In genomic region chr22:38751422-38752346, GRCh38 we compare ENCODE assay signal across 8 cellular contexts. TPM values are rescaled to one million over a fixed set of nuclear protein-coding genes. Genes with fewer than 3 reads are reported as not detected.
DNase-seq lines count a peak whose midpoint lies in the region; ATAC-seq and TF ChIP-seq lines count a peak whose summit lies in the region.

No MANE protein-coding gene starts in this region.

- peaks cover 81% of the 10 kb centered on the region for H3K36me3 Mint-ChIP-seq in activated CD4-positive, alpha-beta memory T cell treated with anti-CD3 and anti-CD28 coated beads, Interleukin-2, amount 10 ng/mL, durations not matched to agents 7 days and 5 days (ENCODE audit: low read depth)

- H3K4me3 ChIP-seq in gastroesophageal sphincter = no peak overlapping the region

- H3K4me1 ChIP-seq in gastroesophageal sphincter = peaks cover 5 to 50% (median 16%) of the 10 kb centered on the region in 3 donors

- H3K36me3 ChIP-seq in gastroesophageal sphincter = peaks cover 3 to 71% of the 10 kb centered on the region in 2 donors

- no peaks in the 10 kb centered on the region for H3K27me3 ChIP-seq in gastroesophageal sphincter

- H3K4me1 Mint-ChIP-seq in activated CD4-positive, alpha-beta memory T cell treated with anti-CD3 and anti-CD28 coated beads, Interleukin-2, amount 10 ng/mL, durations not matched to agents 7 days and 5 days = peaks cover 55% of the 10 kb centered on the region

- H3K27ac ChIP-seq in gastroesophageal sphincter = peak overlapping the region in 3 of 4 donors; percentile 26 to 99 (median 94)

- POLR2A ChIA-PET in activated CD4-positive, alpha-beta memory T cell treated with anti-CD3 and anti-CD28 coated beads, Interleukin-2, amount 10 ng/mL, durations not matched to agents 7 days and 5 days (lab: Charles Lee) = interaction anchor here (0.9 to 17.0 kb wide), 17 partner anchors 9 to 768 kb away, joined by 3 to 479 read pairs (median 4); partner anchors contain the start of genes ATF4, CBX6, GTPBP1 and JOSD1

- TF ChIP-seq POLR2A in GM18526 (IDR thresholded peaks at IDR 0.05; ENCODE audit: extremely low read depth, insufficient read length) (peak; percentile 15), gastroesophageal sphincter (IDR thresholded peaks at IDR 0.05) (no peak)

- 52 to 59% methylated on average over 8 to 9 of the region's 24 CpGs for WGBS in gastroesophageal sphincter (ENCODE audit: low coverage in 1 of 2), 2 donors

- CTCF ChIA-PET in activated CD4-positive, alpha-beta memory T cell treated with anti-CD3 and anti-CD28 coated beads, Interleukin-2, amount 10 ng/mL, durations not matched to agents 7 days and 5 days (lab: Charles Lee) = interaction anchor here (1.1 to 2.3 kb wide), 8 partner anchors 14 to 70 kb away, joined by 3 to 8 read pairs (median 6); partner anchors contain the start of genes GTPBP1 and TOMM22

- TF ChIP-seq EP300 in gastroesophageal sphincter (IDR thresholded peaks at IDR 0.05) = no peak

- no peaks in the 10 kb centered on the region for H3K9me3 ChIP-seq in gastroesophageal sphincter

- H3K27me3 Mint-ChIP-seq in activated CD4-positive, alpha-beta memory T cell treated with anti-CD3 and anti-CD28 coated beads, Interleukin-2, amount 10 ng/mL, durations not matched to agents 7 days and 5 days = no peaks in the 10 kb centered on the region

- H3K9me3 Mint-ChIP-seq in activated CD4-positive, alpha-beta memory T cell treated with anti-CD3 and anti-CD28 coated beads, Interleukin-2, amount 10 ng/mL, durations not matched to agents 7 days and 5 days = no peaks in the 10 kb centered on the region

- H3K4me3 Mint-ChIP-seq in activated CD4-positive, alpha-beta memory T cell treated with anti-CD3 and anti-CD28 coated beads, Interleukin-2, amount 10 ng/mL, durations not matched to agents 7 days and 5 days = peak overlapping the region; percentile 91

- ATAC-seq in gastroesophageal sphincter = no peak

- DNase-seq in LHCN-M2 (ENCODE audit: low read depth) = peak; percentile 96
- peak; percentile 89 for DNase-seq in activated CD4-positive, alpha-beta memory T cell treated with anti-CD3 and anti-CD28 coated beads, Interleukin-2, amount 10 ng/mL, durations not matched to agents 7 days and 5 days
- peak in 2 of 3 donors; percentile 47 to 57 for DNase-seq in stimulated activated CD4-positive, alpha-beta T cell treated with anti-CD3 and anti-CD28 coated beads, TNF-alpha, amount 100 ng/mL, for 48 hours (ENCODE audit: low read depth in 3 of 3)
- no peak for DNase-seq in NCI-H226
- DNase-seq in NCI-H1092 (lab: John Stamatoyannopoulos, UW) = no peak
- DNase-seq in C1 segment of cervical spinal cord (lab: John Stamatoyannopoulos, UW) = no peak

- H3K27ac Mint-ChIP-seq in activated CD4-positive, alpha-beta memory T cell treated with anti-CD3 and anti-CD28 coated beads, Interleukin-2, amount 10 ng/mL, durations not matched to agents 7 days and 5 days = peak overlapping the region; percentile 100

- no peak for TF ChIP-seq CTCF in gastroesophageal sphincter (IDR thresholded peaks at IDR 0.05)

RNA-seq across cellular contexts. Expression of gene SUN2, which starts 4.1 kb away (rescaled TPM):
- total RNA-seq in LHCN-M2 (2014; rRNA removed) (136 and 140 TPM in 2 replicates), gastroesophageal sphincter (100 to 1,000 TPM; 339 to 594 (median 409) TPM)
- polyA plus RNA-seq in LHCN-M2 (2012) = 58.4 TPM
- total RNA-seq in activated CD4-positive, alpha-beta memory T cell treated with anti-CD3 and anti-CD28 coated beads, Interleukin-2, amount 10 ng/mL, durations not matched to agents 7 days and 5 days = 100 to 1,000 TPM; 498 to 500 TPM

RNA-seq across cellular contexts. Expression of gene DNAL4, which starts 42.3 kb away (rescaled TPM):
- total RNA-seq in LHCN-M2 (2014; rRNA removed) = 19.0 and 22.6 TPM in 2 replicates
- polyA plus RNA-seq in LHCN-M2 (2012) = 17.5 TPM
- 1 to 10 TPM; 8.0 to 8.4 TPM for total RNA-seq in activated CD4-positive, alpha-beta memory T cell treated with anti-CD3 and anti-CD28 coated beads, Interleukin-2, amount 10 ng/mL, durations not matched to agents 7 days and 5 days
- total RNA-seq in gastroesophageal sphincter = 10 to 100 TPM in 3 of 4 donors, 1 to 10 TPM in 1; 10.0 to 16.1 (median 14.6) TPM

RNA-seq across cellular contexts. Expression of gene GTPBP1, which starts 45.9 kb away (rescaled TPM):
- total RNA-seq in LHCN-M2 (2014; rRNA removed) (24.5 and 26.4 TPM in 2 replicates), gastroesophageal sphincter (10 to 100 TPM; 46.9 to 63.0 (median 51.6) TPM)
- polyA plus RNA-seq in LHCN-M2 (2012) = 20.5 TPM
- 100 to 1,000 TPM; 111 to 114 TPM for total RNA-seq in activated CD4-positive, alpha-beta memory T cell treated with anti-CD3 and anti-CD28 coated beads, Interleukin-2, amount 10 ng/mL, durations not matched to agents 7 days and 5 days

RNA-seq across cellular contexts. Expression of gene JOSD1, which starts 50.9 kb away (rescaled TPM):
- total RNA-seq in LHCN-M2 (2014; rRNA removed) (54.6 and 65.0 TPM in 2 replicates), gastroesophageal sphincter (10 to 100 TPM; 47.5 to 67.0 (median 64.6) TPM)
- 33.3 TPM for polyA plus RNA-seq in LHCN-M2 (2012)
- total RNA-seq in activated CD4-positive, alpha-beta memory T cell treated with anti-CD3 and anti-CD28 coated beads, Interleukin-2, amount 10 ng/mL, durations not matched to agents 7 days and 5 days = 100 to 1,000 TPM; 109 to 111 TPM

Comparison
In these comparisons a context has a peak if more than half of its experiments do, and no peak if none do; other contexts are left out.
1. DNase-seq: peak in LHCN-M2 (single experiment), activated CD4-positive, alpha-beta memory T cell treated with anti-CD3 and anti-CD28 coated beads, Interleukin-2, amount 10 ng/mL, durations not matched to agents 7 days and 5 days (single experiment) and stimulated activated CD4-positive, alpha-beta T cell treated with anti-CD3 and anti-CD28 coated beads, TNF-alpha, amount 100 ng/mL, for 48 hours (2 of 3); none in NCI-H226 (single experiment), NCI-H1092 (single experiment) and C1 segment of cervical spinal cord (0 of 14).